Comparison of ENCODE assay signal across 14 cellular contexts in the genomic region with DNA sequence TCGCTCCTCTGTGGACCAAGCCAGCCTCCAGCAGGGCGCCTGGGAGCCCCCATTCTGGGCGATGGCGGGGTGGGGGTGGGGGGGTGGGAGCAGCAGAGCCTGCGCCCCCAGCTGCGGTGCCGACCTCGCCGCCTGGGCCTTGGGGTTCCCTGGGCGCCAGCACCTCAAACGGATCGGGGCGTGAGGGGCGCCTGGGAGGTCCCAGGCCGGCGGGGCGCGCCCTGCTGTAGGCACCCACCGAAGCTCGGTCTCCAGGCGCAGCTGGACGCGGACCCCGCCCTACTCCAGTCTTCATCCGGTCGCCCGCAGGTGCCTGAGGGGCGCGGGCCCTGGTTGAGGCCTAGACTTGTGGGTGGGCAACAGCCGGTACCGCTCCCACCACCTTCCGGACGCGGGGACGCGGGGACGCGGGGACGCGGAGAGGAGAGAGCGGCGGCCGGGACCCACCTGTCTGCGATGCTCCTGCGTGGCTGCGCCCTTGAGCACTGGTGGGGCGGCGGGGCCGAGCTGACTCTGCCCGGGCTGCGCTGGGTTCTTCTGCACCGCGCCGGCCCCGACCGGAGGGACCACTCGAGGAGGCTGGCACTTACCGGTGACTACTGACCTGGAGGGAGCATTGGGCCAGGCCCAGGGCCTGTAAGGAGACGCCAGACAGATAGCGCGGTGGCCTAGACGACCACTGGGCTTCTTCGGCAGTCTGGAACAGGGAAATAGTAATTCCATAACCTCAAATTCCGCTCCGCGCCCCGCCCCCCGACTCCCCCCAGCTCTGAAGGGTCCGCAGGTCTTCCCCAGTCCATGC. TPM values are rescaled to one million over a fixed set of nuclear protein-coding genes. Genes with fewer than 3 reads are reported as not detected.
A peak's percentile ranks its signal among the peaks of the same experiment; 100 is the strongest.
DNase-seq lines count a peak whose midpoint lies in the region; ATAC-seq lines count a peak whose summit lies in the region.
"Had no signal": no experiment of that assay in that cellular context is flagged by ENCODE, and none has a peak within 500 bp of the region (broad histone marks: within the 10 kb centered on the region; RNA-seq: fewer than 3 reads in every experiment).

No MANE protein-coding gene starts in this region.

- peaks cover 9% of the 10 kb centered on the region for H3K4me1 Mint-ChIP-seq in activated T-cell treated with anti-CD3 and anti-CD28 coated beads, Interleukin-2, amount 50 U/mL, for 4 hours (ENCODE audit: low read depth)
- H3K4me1 Mint-ChIP-seq in activated naive CD8-positive, alpha-beta T cell treated with anti-CD3 and anti-CD28 coated beads, Interleukin-2, amount 10 ng/mL, durations not matched to agents 7 days and 5 days, result peaks cover 4% of the 10 kb centered on the region
- H3K4me1 Mint-ChIP-seq in memory B cell, result peaks cover 17% of the 10 kb centered on the region
- peaks cover 16% of the 10 kb centered on the region for H3K4me1 Mint-ChIP-seq in stimulated activated naive CD8-positive, alpha-beta T cell treated with anti-CD3 and anti-CD28 coated beads, Interleukin-15, amount 100 ng/mL, for 72 hours

- DNase-seq in activated T-cell treated with anti-CD3 and anti-CD28 coated beads, Interleukin-2, amount 50 U/mL, for 4 hours, result no peak
- DNase-seq in activated T-cell treated with anti-CD3 and anti-CD28 coated beads, Interleukin-2, amount 50 U/mL, for 48 hours, result no peak
- no peak for DNase-seq in activated naive CD8-positive, alpha-beta T cell treated with anti-CD3 and anti-CD28 coated beads, Interleukin-2, amount 10 ng/mL, durations not matched to agents 7 days and 5 days
- DNase-seq in memory B cell (ENCODE audit: low spot score in 2 of 2) (no peak), NCI-H2081 treated with DMSO at 0.1 percent for 48 hours (lab: John Stamatoyannopoulos, UW) (no peak), T-helper 9 cell (no peak)
- no peak for DNase-seq in stimulated activated naive CD8-positive, alpha-beta T cell treated with anti-CD3 and anti-CD28 coated beads, Interleukin-15, amount 100 ng/mL, for 72 hours
- DNase-seq: activated CD8-positive, alpha-beta memory T cell treated with anti-CD3 and anti-CD28 coated beads for 24 hours; foreskin melanocyte; IMR-90; NCI-H1436 treated with DMSO at 0.1 percent for 48 hours; NCI-H524 treated with DMSO at 0.1 percent for 48 hours; RPMI8226 had no signal

- peaks cover 43% of the 10 kb centered on the region for H3K27me3 Mint-ChIP-seq in activated T-cell treated with anti-CD3 and anti-CD28 coated beads, Interleukin-2, amount 50 U/mL, for 4 hours (ENCODE audit: low read depth)
- H3K27me3 Mint-ChIP-seq in activated naive CD8-positive, alpha-beta T cell treated with anti-CD3 and anti-CD28 coated beads, Interleukin-2, amount 10 ng/mL, durations not matched to agents 7 days and 5 days, result peaks cover 55% of the 10 kb centered on the region
- peaks cover 9% of the 10 kb centered on the region for H3K27me3 Mint-ChIP-seq in memory B cell
- H3K27me3 Mint-ChIP-seq in stimulated activated naive CD8-positive, alpha-beta T cell treated with anti-CD3 and anti-CD28 coated beads, Interleukin-15, amount 100 ng/mL, for 72 hours, result peaks cover 90% of the 10 kb centered on the region

- no peaks in the 10 kb centered on the region for H3K9me3 Mint-ChIP-seq in activated T-cell treated with anti-CD3 and anti-CD28 coated beads, Interleukin-2, amount 50 U/mL, for 4 hours
- no peaks in the 10 kb centered on the region for H3K9me3 Mint-ChIP-seq in activated naive CD8-positive, alpha-beta T cell treated with anti-CD3 and anti-CD28 coated beads, Interleukin-2, amount 10 ng/mL, durations not matched to agents 7 days and 5 days
- H3K9me3 Mint-ChIP-seq in memory B cell, result no peaks in the 10 kb centered on the region
- H3K9me3 Mint-ChIP-seq in stimulated activated naive CD8-positive, alpha-beta T cell treated with anti-CD3 and anti-CD28 coated beads, Interleukin-15, amount 100 ng/mL, for 72 hours, result no peaks in the 10 kb centered on the region

- no peak overlapping the region for H3K27ac Mint-ChIP-seq in activated naive CD8-positive, alpha-beta T cell treated with anti-CD3 and anti-CD28 coated beads, Interleukin-2, amount 10 ng/mL, durations not matched to agents 7 days and 5 days
- H3K27ac Mint-ChIP-seq in memory B cell, result peak overlapping the region; percentile 81
- H3K27ac Mint-ChIP-seq in stimulated activated naive CD8-positive, alpha-beta T cell treated with anti-CD3 and anti-CD28 coated beads, Interleukin-15, amount 100 ng/mL, for 72 hours, result no peak overlapping the region

- ATAC-seq in activated T-cell treated with anti-CD3 and anti-CD28 coated beads, Interleukin-2, amount 50 U/mL, for 4 hours, result no peak
- ATAC-seq in activated naive CD8-positive, alpha-beta T cell treated with anti-CD3 and anti-CD28 coated beads, Interleukin-2, amount 10 ng/mL, durations not matched to agents 7 days and 5 days (ENCODE audit: low read depth), result peak; percentile 24
- no peak for ATAC-seq in memory B cell (ENCODE audit: low read depth)
- peak; percentile 27 for ATAC-seq in stimulated activated naive CD8-positive, alpha-beta T cell treated with anti-CD3 and anti-CD28 coated beads, Interleukin-15, amount 100 ng/mL, for 72 hours
- ATAC-seq in GM21619 (IDR thresholded peaks at IDR 0.05; ENCODE audit: unreplicated experiment), result no peak

- no peaks in the 10 kb centered on the region for H3K36me3 Mint-ChIP-seq in activated T-cell treated with anti-CD3 and anti-CD28 coated beads, Interleukin-2, amount 50 U/mL, for 4 hours (ENCODE audit: insufficient read depth)
- H3K36me3 Mint-ChIP-seq in activated naive CD8-positive, alpha-beta T cell treated with anti-CD3 and anti-CD28 coated beads, Interleukin-2, amount 10 ng/mL, durations not matched to agents 7 days and 5 days, result no peaks in the 10 kb centered on the region
- no peaks in the 10 kb centered on the region for H3K36me3 Mint-ChIP-seq in memory B cell

- peak overlapping the region; percentile 55 for H3K4me3 Mint-ChIP-seq in activated T-cell treated with anti-CD3 and anti-CD28 coated beads, Interleukin-2, amount 50 U/mL, for 4 hours
- H3K4me3 Mint-ChIP-seq in activated naive CD8-positive, alpha-beta T cell treated with anti-CD3 and anti-CD28 coated beads, Interleukin-2, amount 10 ng/mL, durations not matched to agents 7 days and 5 days, result peak overlapping the region; percentile 79
- H3K4me3 Mint-ChIP-seq in memory B cell, result peak overlapping the region; percentile 76
- peak overlapping the region; percentile 69 to 73 for H3K4me3 Mint-ChIP-seq in stimulated activated naive CD8-positive, alpha-beta T cell treated with anti-CD3 and anti-CD28 coated beads, Interleukin-15, amount 100 ng/mL, for 72 hours

- POLR2A ChIA-PET in activated naive CD8-positive, alpha-beta T cell treated with anti-CD3 and anti-CD28 coated beads, Interleukin-2, amount 10 ng/mL, durations not matched to agents 7 days and 5 days (lab: Charles Lee), result no interaction called here

RNA-seq across cellular contexts. Expression of gene KCP, which starts 5.5 kb away (rescaled TPM):
- under 1 TPM; 0.10 to 0.40 (median 0.27) TPM for total RNA-seq in activated T-cell treated with anti-CD3 and anti-CD28 coated beads, Interleukin-2, amount 50 U/mL, for 4 hours
- total RNA-seq in activated naive CD8-positive, alpha-beta T cell treated with anti-CD3 and anti-CD28 coated beads, Interleukin-2, amount 10 ng/mL, durations not matched to agents 7 days and 5 days, result under 1 TPM; 0.57 to 0.69 TPM
- total RNA-seq: IMR-90 had no signal

RNA-seq across cellular contexts. Expression of gene IRF5, which starts 21.7 kb away (rescaled TPM):
- 10 to 100 TPM in 1 of 3 donors, 1 to 10 TPM in 2; 4.2 to 15.4 (median 8.4) TPM for total RNA-seq in activated T-cell treated with anti-CD3 and anti-CD28 coated beads, Interleukin-2, amount 50 U/mL, for 4 hours
- total RNA-seq in activated naive CD8-positive, alpha-beta T cell treated with anti-CD3 and anti-CD28 coated beads, Interleukin-2, amount 10 ng/mL, durations not matched to agents 7 days and 5 days, result 1 to 10 TPM; 7.7 to 8.2 TPM

RNA-seq across cellular contexts. Expression of gene ATP6V1F, which starts 53.4 kb away (rescaled TPM):
- 100 to 1,000 TPM; 120 to 137 (median 127) TPM for total RNA-seq in activated T-cell treated with anti-CD3 and anti-CD28 coated beads, Interleukin-2, amount 50 U/mL, for 4 hours
- 100 to 1,000 TPM; 134 TPM for total RNA-seq in activated naive CD8-positive, alpha-beta T cell treated with anti-CD3 and anti-CD28 coated beads, Interleukin-2, amount 10 ng/mL, durations not matched to agents 7 days and 5 days

Comparison
In these comparisons a context has a peak if more than half of its experiments do, and no peak if none do; other contexts are left out.
1. ATAC-seq: peak in activated naive CD8-positive, alpha-beta T cell treated with anti-CD3 and anti-CD28 coated beads, Interleukin-2, amount 10 ng/mL, durations not matched to agents 7 days and 5 days (single experiment) and stimulated activated naive CD8-positive, alpha-beta T cell treated with anti-CD3 and anti-CD28 coated beads, Interleukin-15, amount 100 ng/mL, for 72 hours (single experiment); none in activated T-cell treated with anti-CD3 and anti-CD28 coated beads, Interleukin-2, amount 50 U/mL, for 4 hours (0 of 2), memory B cell (single experiment) and GM21619 (single experiment).
2. Peak in every context shown above with its lines, with median percentiles within 50 percentile points of each other: H3K4me3 Mint-ChIP-seq.